ENCODE assay signal across 8 cellular contexts in the genomic region with DNA sequence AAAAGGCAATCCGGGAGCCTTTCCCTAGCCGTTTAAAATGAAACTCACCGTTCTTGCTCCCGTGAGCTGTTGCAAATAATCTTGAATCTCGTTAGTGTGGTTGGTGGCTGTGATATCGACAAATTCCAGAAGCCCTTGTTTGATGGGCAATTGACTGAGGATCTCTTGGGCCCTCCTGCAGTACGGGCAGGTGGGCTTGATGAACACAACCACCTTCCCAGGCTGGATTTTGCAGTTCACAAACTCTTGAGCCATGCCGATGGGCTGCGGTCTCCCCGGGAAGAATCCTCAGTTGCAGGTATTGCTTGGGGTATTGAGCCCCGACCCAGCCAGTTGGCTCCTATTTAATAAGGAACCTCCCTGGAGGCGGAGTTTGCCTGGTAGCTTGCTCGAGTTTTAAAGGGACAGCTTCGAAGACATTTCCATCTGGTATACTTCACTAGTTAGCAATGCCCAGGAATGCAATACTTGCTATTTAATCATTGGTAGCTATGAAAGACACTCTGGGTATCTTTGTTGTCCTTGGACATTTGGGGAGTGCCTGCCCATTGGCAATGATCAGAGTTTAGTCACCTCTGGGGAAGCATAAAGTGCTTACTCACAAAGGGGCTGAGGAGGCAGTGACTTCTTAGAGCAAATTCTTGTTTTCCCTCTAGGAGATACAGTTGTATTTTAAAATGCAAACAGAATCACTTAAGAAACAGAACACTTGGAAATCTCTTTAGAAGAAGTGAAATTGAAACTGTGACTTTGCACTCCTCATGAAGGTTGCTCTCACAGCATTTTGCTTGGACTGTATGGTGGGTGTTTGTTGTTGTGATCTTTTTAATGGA. TPM values are rescaled to one million over a fixed set of nuclear protein-coding genes. Genes with fewer than 3 reads are reported as not detected.
DNase-seq lines count a peak whose midpoint lies in the region; ATAC-seq and TF ChIP-seq lines count a peak whose summit lies in the region.

A gene with protein sequence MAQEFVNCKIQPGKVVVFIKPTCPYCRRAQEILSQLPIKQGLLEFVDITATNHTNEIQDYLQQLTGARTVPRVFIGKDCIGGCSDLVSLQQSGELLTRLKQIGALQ (minus strand): TSS at position 319 of the 833 bp plus-strand sequence. CDS start 64 bp downstream, at position 255.

- H3K27ac Mint-ChIP-seq in activated CD4-positive, alpha-beta memory T cell treated with anti-CD3 and anti-CD28 coated beads, Interleukin-2, amount 10 ng/mL, durations not matched to agents 7 days and 5 days: peak within 1 kb of the TSS; percentile 88
- H3K27ac Mint-ChIP-seq in mesothelial cell of epicardium: peak within 1 kb of the TSS; percentile 93

- CTCF ChIA-PET in activated CD4-positive, alpha-beta memory T cell treated with anti-CD3 and anti-CD28 coated beads, Interleukin-2, amount 10 ng/mL, durations not matched to agents 7 days and 5 days (lab: Charles Lee): interaction anchor here (1.4 to 8.5 kb wide), 13 partner anchors 9 to 178 kb away, joined by 3 to 75 read pairs (median 9); partner anchors contain the start of gene RFESD

- H3K4me3 Mint-ChIP-seq in activated CD4-positive, alpha-beta memory T cell treated with anti-CD3 and anti-CD28 coated beads, Interleukin-2, amount 10 ng/mL, durations not matched to agents 7 days and 5 days: peak within 1 kb of the TSS; percentile 91
- peak within 1 kb of the TSS; percentile 94 for H3K4me3 Mint-ChIP-seq in mesothelial cell of epicardium

- H3K27me3 Mint-ChIP-seq in activated CD4-positive, alpha-beta memory T cell treated with anti-CD3 and anti-CD28 coated beads, Interleukin-2, amount 10 ng/mL, durations not matched to agents 7 days and 5 days: no peaks in the 10 kb centered on the region
- H3K27me3 Mint-ChIP-seq in mesothelial cell of epicardium (ENCODE audit: low read depth): no peaks in the 10 kb centered on the region

- TF ChIP-seq CTCF in BE2C (IDR thresholded peaks at IDR 0.05; ENCODE audit: low read depth, low read length): no peak
- no peak for TF ChIP-seq CTCF in epithelial cell of esophagus (IDR thresholded peaks at IDR 0.05; ENCODE audit: insufficient read depth, low read depth, low read length, missing control alignments)
- TF ChIP-seq CTCF in mesothelial cell of epicardium (IDR thresholded peaks at IDR 0.05; ENCODE audit: unreplicated experiment): no peak

- H3K27me3 ChIP-seq in BE2C: no peaks in the 10 kb centered on the region

- no peaks in the 10 kb centered on the region for H3K9me3 ChIP-seq in BE2C

- DNase-seq in BE2C (peak; percentile 52), NCI-H226 (peak; percentile 57), epithelial cell of esophagus (ENCODE audit: low read depth) (peak; percentile 93), mesothelial cell of epicardium (ENCODE audit: low spot score in 2 of 2, unreplicated experiment in 2 of 2) (peak in 1 of 2 experiments; percentile 56)
- peak; percentile 72 for DNase-seq in activated CD4-positive, alpha-beta memory T cell treated with anti-CD3 and anti-CD28 coated beads, Interleukin-2, amount 10 ng/mL, durations not matched to agents 7 days and 5 days

- peaks cover 71% of the 10 kb centered on the region for H3K4me1 Mint-ChIP-seq in activated CD4-positive, alpha-beta memory T cell treated with anti-CD3 and anti-CD28 coated beads, Interleukin-2, amount 10 ng/mL, durations not matched to agents 7 days and 5 days
- peaks cover 48% of the 10 kb centered on the region for H3K4me1 Mint-ChIP-seq in mesothelial cell of epicardium

- H3K36me3 Mint-ChIP-seq in activated CD4-positive, alpha-beta memory T cell treated with anti-CD3 and anti-CD28 coated beads, Interleukin-2, amount 10 ng/mL, durations not matched to agents 7 days and 5 days (ENCODE audit: low read depth): peaks cover 25% of the 10 kb centered on the region
- no peaks in the 10 kb centered on the region for H3K36me3 Mint-ChIP-seq in mesothelial cell of epicardium

- POLR2A ChIA-PET in activated CD4-positive, alpha-beta memory T cell treated with anti-CD3 and anti-CD28 coated beads, Interleukin-2, amount 10 ng/mL, durations not matched to agents 7 days and 5 days (lab: Charles Lee): interaction anchor here (0.9 to 7.6 kb wide), 12 partner anchors 9 to 247 kb away, joined by 3 to 113 read pairs (median 8); partner anchors contain the start of genes ELL2 and RFESD

- peak within 1 kb of the TSS; percentile 28 for H3K27ac ChIP-seq in temporal lobe (ENCODE audit: low read depth, low read length)

- H3K4me3 ChIP-seq in BE2C (ENCODE audit: low read depth, low read length) (peak within 1 kb of the TSS; percentile 83), epithelial cell of esophagus (ENCODE audit: low read length) (peak within 1 kb of the TSS; percentile 89)

- no peaks in the 10 kb centered on the region for H3K36me3 ChIP-seq in BE2C

- peak; percentile 36 for ATAC-seq in GM18519 (IDR thresholded peaks at IDR 0.05; ENCODE audit: low FRiP score, unreplicated experiment)
- peak; percentile 35 for ATAC-seq in HG03064 (IDR thresholded peaks at IDR 0.05; ENCODE audit: low read depth, unreplicated experiment)

- H3K9me3 Mint-ChIP-seq in activated CD4-positive, alpha-beta memory T cell treated with anti-CD3 and anti-CD28 coated beads, Interleukin-2, amount 10 ng/mL, durations not matched to agents 7 days and 5 days: no peaks in the 10 kb centered on the region
- H3K9me3 Mint-ChIP-seq in mesothelial cell of epicardium: no peaks in the 10 kb centered on the region

- H3K4me1 ChIP-seq in BE2C: peaks cover 16% of the 10 kb centered on the region

RNA-seq across cellular contexts. Expression of the gene that starts here (rescaled TPM):
- polyA plus RNA-seq in BE2C (2012; ENCODE audit: insufficient read depth, insufficient read length, low read depth): 41.7 TPM
- total RNA-seq in activated CD4-positive, alpha-beta memory T cell treated with anti-CD3 and anti-CD28 coated beads, Interleukin-2, amount 10 ng/mL, durations not matched to agents 7 days and 5 days: 10 to 100 TPM; 71.6 to 72.5 TPM
- 14.8 to 19.8 TPM (median 17.9 TPM) in 3 replicates for total RNA-seq in mesothelial cell of epicardium
- total RNA-seq in temporal lobe: 8.4 TPM
